Comparison of ENCODE assay signal across 14 cellular contexts in the genomic region with DNA sequence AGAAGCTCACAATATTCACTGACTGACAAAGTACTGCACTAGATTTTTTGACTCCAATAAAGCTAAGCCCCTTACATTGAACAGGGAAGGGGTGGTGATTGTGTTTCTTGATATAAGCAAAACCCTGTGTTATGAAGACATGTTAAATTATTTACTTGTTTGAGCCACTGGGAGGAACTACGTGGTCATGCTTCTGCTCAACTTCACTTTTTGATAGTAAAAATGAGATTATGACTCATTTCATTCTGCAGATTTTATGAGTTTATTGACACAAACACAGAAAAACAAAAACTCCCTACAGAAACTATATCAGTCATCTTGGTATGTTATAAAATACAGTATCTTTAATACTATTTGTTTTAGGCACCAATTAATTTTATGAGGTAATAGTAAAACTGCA.
DNase-seq lines count a peak whose midpoint lies in the region; ATAC-seq and FAIRE-seq lines count a peak whose summit lies in the region.
"Had no signal": no experiment of that assay in that cellular context is flagged by ENCODE, and none has a peak within 500 bp of the region (broad histone marks: within the 10 kb centered on the region; RNA-seq: fewer than 3 reads in every experiment).

No MANE protein-coding gene starts in this region.

- DNase-seq in GM18507 (ENCODE audit: extremely low spot score, insufficient read length, low read depth) (peak; percentile 1), epithelial cell of prostate (ENCODE audit: low read depth, low spot score) (peak; percentile 2), GM19240 (ENCODE audit: insufficient read length, low spot score) (no peak), C1 segment of cervical spinal cord (lab: John Stamatoyannopoulos, UW) (no peak)
- DNase-seq: activated naive CD4-positive, alpha-beta T cell; DND-41; H9; NCI-H2029; NCI-H526; stomach had no signal

- ATAC-seq in GM19452 (IDR thresholded peaks at IDR 0.05; ENCODE audit: unreplicated experiment) (peak; percentile 61), HG03354 (IDR thresholded peaks at IDR 0.05; ENCODE audit: poor library complexity, severe bottlenecking, unreplicated experiment) (peak; percentile 70), HG03097 (IDR thresholded peaks at IDR 0.05; ENCODE audit: low FRiP score, unreplicated experiment) (no peak)
- ATAC-seq: Panc1 had no signal

- H3K27ac ChIP-seq in epithelial cell of prostate, result no peak overlapping the region
- H3K27ac ChIP-seq: stomach had no signal

- no peak for FAIRE-seq in GM18507 (lab: Jason Lieb, UNC)

Comparison
In these comparisons a context has a peak if more than half of its experiments do, and no peak if none do; other contexts are left out.
1. DNase-seq: peak in GM18507 (single experiment) and epithelial cell of prostate (single experiment); none in GM19240 (single experiment) and C1 segment of cervical spinal cord (0 of 14).